16 cellular contexts compared by ENCODE assay signal in genomic region chr13:45113809-45114208, GRCh38.
"Had no signal": no experiment of that assay in that cellular context is flagged by ENCODE, and none has a peak within 500 bp of the region (broad histone marks: within the 10 kb centered on the region; RNA-seq: fewer than 3 reads in every experiment).

No MANE protein-coding gene starts in this region.

- DNase-seq: activated CD4-positive, alpha-beta T cell treated with anti-CD3 and anti-CD28 coated beads for 4 hours; activated CD4-positive, alpha-beta T cell treated with anti-CD3 and anti-CD28 coated beads, Interleukin-2, amount 50 U/mL, for 48 hours; activated CD4-positive, CD25-positive, alpha-beta regulatory T cell; activated CD8-positive, alpha-beta memory T cell treated with anti-CD3 and anti-CD28 coated beads, Interleukin-2, amount 50 U/mL, for 48 hours; activated naive CD4-positive, alpha-beta T cell treated with Interleukin-2 at 50 U/mL for 16 hours; activated naive CD8-positive, alpha-beta T cell treated with anti-CD3 and anti-CD28 coated beads for 36 hours; activated T-cell treated with anti-CD3 and anti-CD28 coated beads, Interleukin-2, amount 50 U/mL, for 4 hours; left cardiac atrium; nephron progenitor cell; small intestine; stomach; T1000; transverse colon had no signal

- H3K9me3 ChIP-seq: stomach, transverse colon had no signal

- H3K36me3 ChIP-seq: cardiac muscle cell, stomach, transverse colon had no signal

- H3K27me3 ChIP-seq: cardiac muscle cell, transverse colon had no signal

- H3K27ac ChIP-seq: cardiac muscle cell, stomach, transverse colon had no signal

- ATAC-seq: activated T-cell treated with anti-CD3 and anti-CD28 coated beads, Interleukin-2, amount 50 U/mL, for 4 hours; left cardiac atrium; sciatic nerve; stimulated activated memory B cell treated with anti-CD40 and anti-IgM and Interleukin-4, amounts not matched to agents 10 μg/mL and 1 μg/mL and 100 μg/mL, for 72 hours had no signal

- H3K4me1 ChIP-seq: stomach had no signal

- H3K4me3 ChIP-seq: cardiac muscle cell, stomach, transverse colon had no signal
